27 cellular contexts compared by ENCODE assay signal in the genomic region with DNA sequence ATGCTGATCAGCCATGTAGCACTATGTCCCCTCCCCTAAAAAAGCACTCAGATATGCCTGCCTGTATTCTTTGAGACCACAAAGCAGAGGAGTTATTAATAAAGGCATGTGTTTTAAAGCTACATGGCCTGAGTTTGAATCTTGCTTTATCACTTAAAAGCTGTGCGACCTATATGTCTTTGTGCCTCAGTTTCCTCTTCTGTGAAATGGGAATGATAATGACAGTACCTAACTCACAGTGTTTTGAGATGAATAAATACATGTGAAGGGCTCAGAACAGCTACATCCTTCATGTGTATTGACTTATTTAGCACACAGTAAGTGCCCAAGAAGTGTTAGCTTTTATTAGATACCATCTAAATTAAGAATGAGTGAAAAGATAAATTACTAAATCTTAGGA.
"Had no signal": no experiment of that assay in that cellular context is flagged by ENCODE, and none has a peak within 500 bp of the region (broad histone marks: within the 10 kb centered on the region; RNA-seq: fewer than 3 reads in every experiment).

No MANE protein-coding gene starts in this region.

- DNase-seq: stimulated activated CD4-positive, alpha-beta T cell treated with anti-CD3 and anti-CD28 coated beads, Interleukin-2, amount 100 ng/mL, for 48 hours; stimulated activated CD4-positive, alpha-beta T cell treated with anti-CD3 and anti-CD28 coated beads, Interleukin-4, amount 100 ng/mL, for 1 hour; stimulated activated CD4-positive, alpha-beta T cell treated with anti-CD3 and anti-CD28 coated beads, Interleukin-4, amount 100 ng/mL, for 24 hours; stimulated activated CD4-positive, alpha-beta T cell treated with anti-CD3 and anti-CD28 coated beads, Interleukin-4, amount 100 ng/mL, for 4 hours; stimulated activated CD8-positive, alpha-beta memory T cell treated with anti-CD3 and anti-CD28 coated beads, Interleukin-4, amount 100 ng/mL, for 48 hours; stimulated activated naive B cell treated with anti-CD40 and anti-IgM and Interleukin-4, amounts not matched to agents 10 μg/mL and 1 μg/mL and 100 μg/mL, for 72 hours; stimulated activated naive CD4-positive, alpha-beta T cell; stimulated activated naive CD4-positive, alpha-beta T cell treated with Interleukin-2 at 50 U/mL for 16 hours; stimulated activated naive CD8-positive, alpha-beta T cell treated with anti-CD3 and anti-CD28 coated beads, Interleukin-15, amount 100 ng/mL, for 72 hours; stimulated activated naive CD8-positive, alpha-beta T cell treated with anti-CD3 and anti-CD28 coated beads, Interleukin-15, Interleukin-2, amounts not matched to agents 100 U/mL and 50 U/mL, for 24 hours; stomach; substantia nigra; testis; thyroid gland; tibial artery; transverse colon; trophoblast cell; upper lobe of left lung; upper lobe of right lung; uterus had no signal

- H3K4me3 ChIP-seq: stomach, suprapubic skin, testis, thoracic aorta, thyroid gland, tibial artery, tibial nerve, transverse colon, upper lobe of left lung, upper lobe of right lung, uterus, vagina had no signal

- H3K27ac ChIP-seq: stomach, suprapubic skin, testis, thoracic aorta, thyroid gland, tibial artery, tibial nerve, transverse colon, upper lobe of left lung, upper lobe of right lung, uterus, vagina had no signal

- H3K36me3 ChIP-seq: uterus had no signal

- H3K4me1 ChIP-seq: stomach, suprapubic skin, testis, thyroid gland, tibial artery, tibial nerve, transverse colon, upper lobe of left lung, upper lobe of right lung, uterus, vagina had no signal

- FAIRE-seq: urothelium cell line had no signal

- ATAC-seq: stimulated activated effector memory CD8-positive, alpha-beta T cell treated with anti-CD3 and anti-CD28 coated beads, Interleukin-12 subunit alpha, Interleukin-12 subunit beta, amount 100 ng/mL, for 72 hours; stimulated activated memory B cell treated with anti-CD40 and anti-IgM and Interleukin-4, amounts not matched to agents 10 μg/mL and 1 μg/mL and 100 μg/mL, for 72 hours; stimulated activated naive B cell treated with anti-CD40 and anti-IgM and Interleukin-4, amounts not matched to agents 10 μg/mL and 1 μg/mL and 100 μg/mL, for 72 hours; stimulated activated naive CD8-positive, alpha-beta T cell treated with anti-CD3 and anti-CD28 coated beads, Interleukin-15, amount 100 ng/mL, for 72 hours; stimulated activated naive CD8-positive, alpha-beta T cell treated with anti-CD3 and anti-CD28 coated beads, Interleukin-15, Interleukin-2, amounts not matched to agents 100 U/mL and 50 U/mL, for 24 hours; upper lobe of right lung had no signal

- H3K9me3 ChIP-seq: stomach, suprapubic skin, testis, thoracic aorta, thyroid gland, tibial artery, tibial nerve, transverse colon, upper lobe of left lung, upper lobe of right lung, uterus, vagina had no signal

- H3K27me3 ChIP-seq: stomach, suprapubic skin, testis, thyroid gland, tibial artery, tibial nerve, transverse colon, upper lobe of left lung, upper lobe of right lung, uterus, vagina had no signal
